In genomic region chr7:128398016-128398840, GRCh38 we compare ENCODE assay signal across 8 cellular contexts. TPM values are rescaled to one million over a fixed set of nuclear protein-coding genes. Genes with fewer than 3 reads are reported as not detected.
DNase-seq lines count a peak whose midpoint lies in the region; ATAC-seq and TF ChIP-seq lines count a peak whose summit lies in the region.

No MANE protein-coding gene starts in this region.

- H3K4me3 Mint-ChIP-seq in nephron progenitor cell = no peak overlapping the region

- no peaks in the 10 kb centered on the region for H3K27me3 Mint-ChIP-seq in nephron progenitor cell (ENCODE audit: low read depth, poor library complexity)

- peaks cover 7% of the 10 kb centered on the region for H3K36me3 Mint-ChIP-seq in nephron progenitor cell (ENCODE audit: low read depth)

- no peak overlapping the region for H3K27ac Mint-ChIP-seq in nephron progenitor cell

- H3K9me3 Mint-ChIP-seq in nephron progenitor cell = no peaks in the 10 kb centered on the region

- no peak overlapping the region for H3K4me3 ChIP-seq in WI38 (ENCODE audit: low read depth, low read length)

- in situ Hi-C loops in KBM-7 (cut with MboI; ENCODE audit: low pct_unique_long_range_greater_than_20kb, low sequenced_read_pairs) = no loop called here

- DNase-seq in NCI-H2196 (lab: John Stamatoyannopoulos, UW; ENCODE audit: unreplicated experiment) (peak; percentile 58), NCI-H2196 treated with DMSO at 0.1 percent for 48 hours (lab: John Stamatoyannopoulos, UW; ENCODE audit: unreplicated experiment) (no peak), KBM-7 (peak; percentile 65), nephron progenitor cell (peak; percentile 83), HCEC 1CT (no peak)

- no peaks in the 10 kb centered on the region for H3K4me1 Mint-ChIP-seq in nephron progenitor cell

- ATAC-seq in esophagus mucosa (peak; percentile 62), HG02938 (IDR thresholded peaks at IDR 0.05; ENCODE audit: unreplicated experiment) (no peak)

- TF ChIP-seq CTCF in WI38 (IDR thresholded peaks at IDR 0.05; ENCODE audit: low read depth, low read length) (peak; percentile 98), nephron progenitor cell (IDR thresholded peaks at IDR 0.05) (peak; percentile 97)

RNA-seq across cellular contexts. Expression of gene IMPDH1, which starts 11.6 kb away (rescaled TPM):
- 38.5 TPM for total RNA-seq in esophagus mucosa

RNA-seq across cellular contexts. Expression of gene PRRT4, which starts 36.7 kb away (rescaled TPM):
- total RNA-seq in esophagus mucosa = 1.3 TPM

RNA-seq across cellular contexts. Expression of gene RBM28, which starts 54.5 kb away (rescaled TPM):
- total RNA-seq in esophagus mucosa = 23.3 TPM

RNA-seq across cellular contexts. Expression of gene HILPDA, which starts 57.5 kb away (rescaled TPM):
- total RNA-seq in esophagus mucosa = 157 TPM

Comparison
In these comparisons a context has a peak if more than half of its experiments do, and no peak if none do; other contexts are left out.
1. DNase-seq: peak in NCI-H2196 (single experiment), KBM-7 (single experiment) and nephron progenitor cell (single experiment); none in NCI-H2196 treated with DMSO at 0.1 percent for 48 hours (single experiment) and HCEC 1CT (single experiment).